In genomic region chr3:145911016-145911415, GRCh38 we compare ENCODE assay signal across 27 cellular contexts.
"Had no signal": no experiment of that assay in that cellular context is flagged by ENCODE, and none has a peak within 500 bp of the region (broad histone marks: within the 10 kb centered on the region; RNA-seq: fewer than 3 reads in every experiment).

No MANE protein-coding gene starts in this region.

- H3K27me3 ChIP-seq: colonic mucosa, esophagus muscularis mucosa, foreskin keratinocyte, gastroesophageal sphincter, heart right ventricle, left lung, neural progenitor cell, sigmoid colon, stomach, testis, tibial artery had no signal

- H3K27ac ChIP-seq: colonic mucosa, esophagus muscularis mucosa, foreskin keratinocyte, gastroesophageal sphincter, heart right ventricle, left lung, neural progenitor cell, psoas muscle, sigmoid colon, stomach, testis, tibial artery had no signal

- H3K4me1 ChIP-seq: colonic mucosa, esophagus muscularis mucosa, foreskin keratinocyte, gastroesophageal sphincter, heart right ventricle, left lung, neural progenitor cell, psoas muscle, sigmoid colon, stomach, testis, tibial artery had no signal

- H3K27ac Mint-ChIP-seq: dendritic cell treated with granulocyte-macrophage colony-stimulating factor and Interleukin-4, amounts not matched to agents 40 ng/mL and 50 ng/mL, for 4 days; mesothelial cell of epicardium; naive thymus-derived CD4-positive, alpha-beta T cell; nephron; neural progenitor cell; stimulated activated effector memory CD8-positive, alpha-beta T cell treated with anti-CD3 and anti-CD28 coated beads, Interleukin-12 subunit alpha, Interleukin-12 subunit beta, amount 100 ng/mL, for 72 hours; type B pancreatic cell had no signal

- H3K9me3 Mint-ChIP-seq: mesothelial cell of epicardium, nephron, neural progenitor cell, type B pancreatic cell had no signal

- H3K4me2 ChIP-seq: neural progenitor cell had no signal

- H3K4me1 Mint-ChIP-seq: mesothelial cell of epicardium; naive thymus-derived CD4-positive, alpha-beta T cell; nephron; neural progenitor cell; stimulated activated effector memory CD8-positive, alpha-beta T cell treated with anti-CD3 and anti-CD28 coated beads, Interleukin-12 subunit alpha, Interleukin-12 subunit beta, amount 100 ng/mL, for 72 hours had no signal

- H3K36me3 ChIP-seq: colonic mucosa, esophagus muscularis mucosa, gastroesophageal sphincter, heart right ventricle, left lung, neural progenitor cell, sigmoid colon, stomach, tibial artery had no signal

- H2AFZ ChIP-seq: neural progenitor cell had no signal

- H3K4me3 ChIP-seq: colonic mucosa, esophagus muscularis mucosa, gastroesophageal sphincter, heart right ventricle, left lung, neural progenitor cell, psoas muscle, sigmoid colon, stomach, testis, tibial artery had no signal

- ATAC-seq: foreskin keratinocyte; gastroesophageal sphincter; heart right ventricle; left cardiac atrium; left lung; naive thymus-derived CD4-positive, alpha-beta T cell; psoas muscle; right cardiac atrium; stimulated activated effector memory CD8-positive, alpha-beta T cell treated with anti-CD3 and anti-CD28 coated beads, Interleukin-12 subunit alpha, Interleukin-12 subunit beta, amount 100 ng/mL, for 72 hours had no signal

- H3K9me3 ChIP-seq: colonic mucosa, esophagus muscularis mucosa, gastroesophageal sphincter, psoas muscle, sigmoid colon, stomach, testis, tibial artery had no signal

- H3K4me3 Mint-ChIP-seq: dendritic cell treated with granulocyte-macrophage colony-stimulating factor and Interleukin-4, amounts not matched to agents 40 ng/mL and 50 ng/mL, for 4 days; mesothelial cell of epicardium; naive thymus-derived CD4-positive, alpha-beta T cell; nephron; neural progenitor cell; stimulated activated effector memory CD8-positive, alpha-beta T cell treated with anti-CD3 and anti-CD28 coated beads, Interleukin-12 subunit alpha, Interleukin-12 subunit beta, amount 100 ng/mL, for 72 hours; type B pancreatic cell had no signal

- H3K36me3 Mint-ChIP-seq: mesothelial cell of epicardium; naive thymus-derived CD4-positive, alpha-beta T cell; neural progenitor cell; stimulated activated effector memory CD8-positive, alpha-beta T cell treated with anti-CD3 and anti-CD28 coated beads, Interleukin-12 subunit alpha, Interleukin-12 subunit beta, amount 100 ng/mL, for 72 hours; type B pancreatic cell had no signal

- DNase-seq: colonic mucosa; effector memory CD4-positive, alpha-beta T cell; foreskin keratinocyte; heart right ventricle; hippocampal formation; left cardiac atrium; left lung; mesenchymal stem cell; naive thymus-derived CD4-positive, alpha-beta T cell; psoas muscle; right cardiac atrium; sigmoid colon; stimulated activated CD4-positive, alpha-beta T cell treated with anti-CD3 and anti-CD28 coated beads, Interleukin-2, amount 100 ng/mL, for 24 hours; stimulated activated CD4-positive, alpha-beta T cell treated with anti-CD3 and anti-CD28 coated beads, Interleukin-4, amount 100 ng/mL, for 24 hours; stimulated activated naive CD4-positive, alpha-beta T cell treated with Interleukin-2 at 50 U/mL for 16 hours; stomach; substantia nigra; testis; tibial artery had no signal

- H3K27me3 Mint-ChIP-seq: dendritic cell treated with granulocyte-macrophage colony-stimulating factor and Interleukin-4, amounts not matched to agents 40 ng/mL and 50 ng/mL, for 4 days; naive thymus-derived CD4-positive, alpha-beta T cell; type B pancreatic cell had no signal
